ENCODE assay signal across 1 cellular context in genomic region chr11:73876424-73877300, GRCh38.
TF ChIP-seq lines count a peak whose summit lies in the region.

Gene COA4, minus strand, starts transcription at chr11:73876846. Its CDS starts 3,468 bp downstream, at chr11:73873378.
Gene PAAF1, plus strand, starts transcription at chr11:73876999. Its CDS starts 23 bp downstream, at chr11:73877022.

TF ChIP-seq in K562, 482 proteins besides CTCF, POLR2A, EP300 and RAD21 (continued from another document and continues in another):
- peak; percentile 88 for TF ChIP-seq MGA (IDR thresholded peaks at IDR 0.05)
- peak; percentile 79 for TF ChIP-seq TAF1 (IDR thresholded peaks at IDR 0.05; ENCODE audit: control insufficient read depth, extremely low read depth, insufficient read depth, low read length, severe bottlenecking)
- TF ChIP-seq TAF9B (IDR thresholded peaks at IDR 0.05; ENCODE audit: partially characterized antibody) = peak; percentile 86
- TF ChIP-seq LCOR (CRISPR knock-in tag; IDR thresholded peaks at IDR 0.05) = peak; percentile 89
- no peak for TF ChIP-seq SLC30A9 (CRISPR knock-in tag; IDR thresholded peaks at IDR 0.05)
- TF ChIP-seq AFF1 (IDR thresholded peaks at IDR 0.05; ENCODE audit: low read depth in 1 of 2, partially characterized antibody in 2 of 2) = no peak
- peak; percentile 89 for TF ChIP-seq CXXC5 (CRISPR knock-in tag; IDR thresholded peaks at IDR 0.05)
- TF ChIP-seq GABPB1 (CRISPR knock-in tag; IDR thresholded peaks at IDR 0.05) = peak; percentile 89
- TF ChIP-seq YY1 (IDR thresholded peaks at IDR 0.05; ENCODE audit: borderline replicate concordance in 1 of 3, control insufficient read depth in 1 of 3, extremely low read depth in 1 of 3, insufficient read depth in 3 of 3, insufficient read length in 1 of 3, insufficient replicate concordance in 2 of 3, low read depth in 1 of 3, low read length in 2 of 3) = peak; percentile 38 to 91 (median 87)
- TF ChIP-seq MAX (CRISPR knock-in tag; IDR thresholded peaks at IDR 0.05) = peak; percentile 99
- peak; percentile 32 to 63; a peak in 2 of 4 replicates for TF ChIP-seq ETV6 (IDR thresholded peaks at IDR 0.05; ENCODE audit: borderline replicate concordance in 1 of 2, low read depth in 2 of 2, low read length in 1 of 2)
- TF ChIP-seq ETV6 (CRISPR knock-in tag; IDR thresholded peaks at IDR 0.05; ENCODE audit: borderline replicate concordance) = no peak; the same call in 1 of the 2 replicates
- TF ChIP-seq ZNF57 (CRISPR knock-in tag; IDR thresholded peaks at IDR 0.05) = no peak
- TF ChIP-seq RBM15 (IDR thresholded peaks at IDR 0.05; ENCODE audit: insufficient read depth, low read length) = no peak
- peak; percentile 73; the same call in 1 of the 2 replicates for TF ChIP-seq SMAD3 (CRISPR knock-in tag; conservative IDR thresholded peaks at IDR 0.05)
- peak; percentile 53; the same call in 1 of the 2 replicates for TF ChIP-seq CEBPZ (IDR thresholded peaks at IDR 0.05; ENCODE audit: borderline replicate concordance, low read depth, low read length)
- 0 out of 2 replicates have a peak, but pooled peaks have one; percentile 44 for TF ChIP-seq ZKSCAN1 (IDR thresholded peaks at IDR 0.05; ENCODE audit: low read depth, low read length)
- TF ChIP-seq SNIP1 (IDR thresholded peaks at IDR 0.05; ENCODE audit: low read depth) = no peak
- TF ChIP-seq ZNF395 (CRISPR knock-in tag; IDR thresholded peaks at IDR 0.05) = peak; percentile 48; the same call in 1 of the 2 replicates
- TF ChIP-seq PBX2 (CRISPR knock-in tag; IDR thresholded peaks at IDR 0.05; ENCODE audit: low read depth) = no peak
- no peak for TF ChIP-seq PBX2 (tag; conservative IDR thresholded peaks at IDR 0.05; ENCODE audit: low read depth)
- peak; percentile 19 for TF ChIP-seq MXD1 (CRISPR knock-in tag; IDR thresholded peaks at IDR 0.05; ENCODE audit: borderline replicate concordance, poor library complexity, severe bottlenecking)
- TF ChIP-seq NR1H2 (CRISPR knock-in tag; IDR thresholded peaks at IDR 0.05) = no peak
- peak; percentile 77 for TF ChIP-seq ZBTB2 (IDR thresholded peaks at IDR 0.05)
